In genomic region chr6:6330407-6330806, GRCh38 we compare ENCODE assay signal across 14 cellular contexts. TPM values are rescaled to one million over a fixed set of nuclear protein-coding genes. Genes with fewer than 3 reads are reported as not detected.
"Had no signal": no experiment of that assay in that cellular context is flagged by ENCODE, and none has a peak within 500 bp of the region (broad histone marks: within the 10 kb centered on the region; RNA-seq: fewer than 3 reads in every experiment).

No MANE protein-coding gene starts in this region.

- ATAC-seq: left ventricle myocardium superior had no signal

- DNase-seq: activated CD4-positive, alpha-beta T cell treated with anti-CD3 and anti-CD28 coated beads for 48 hours; activated CD8-positive, alpha-beta memory T cell treated with anti-CD3 and anti-CD28 coated beads for 24 hours; activated naive CD4-positive, alpha-beta T cell treated with Interleukin-2 at 50 U/mL for 16 hours; adrenal gland; colonic mucosa; effector CD8-positive, alpha-beta T cell; kidney; left ventricle myocardium superior; mesendoderm; stimulated activated CD4-positive, alpha-beta T cell treated with anti-CD3 and anti-CD28 coated beads, Interleukin-2, amount 100 ng/mL, for 48 hours had no signal

- H3K36me3 ChIP-seq: adrenal gland, colonic mucosa, tibial nerve had no signal

- H3K4me1 ChIP-seq: adrenal gland, colonic mucosa had no signal

- H3K27me3 ChIP-seq: adrenal gland, colonic mucosa, tibial nerve had no signal

- H3K27ac ChIP-seq: colonic mucosa, VCaP had no signal

- H3K4me3 ChIP-seq: adrenal gland, colonic mucosa, tibial nerve had no signal

- H3K9me3 ChIP-seq: adrenal gland, colonic mucosa had no signal

RNA-seq across cellular contexts. Expression of gene F13A1, which starts 9.9 kb away (rescaled TPM):
- total RNA-seq: pulmonary artery endothelial cell had no signal
- polyA plus RNA-seq: neural cell had no signal
